ENCODE assay signal across 15 cellular contexts in the genomic region with DNA sequence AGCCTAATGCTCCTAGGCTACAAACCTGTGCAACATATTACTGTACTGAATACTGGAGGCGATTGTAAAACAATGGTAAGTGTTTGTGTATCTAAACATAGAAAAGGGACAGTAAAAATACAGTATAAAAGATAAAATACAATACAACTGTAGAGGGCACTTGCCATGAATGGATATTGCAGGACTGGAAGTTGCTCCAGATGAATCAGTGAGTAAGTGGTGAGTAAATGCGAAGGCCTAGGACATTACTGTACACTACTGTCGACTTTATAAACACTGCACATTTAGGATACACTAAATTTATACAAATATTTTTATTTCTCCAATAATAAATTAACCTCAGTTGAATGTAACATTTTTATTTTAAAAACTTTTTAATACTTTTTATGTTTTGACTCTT.
"Had no signal": no experiment of that assay in that cellular context is flagged by ENCODE, and none has a peak within 500 bp of the region (broad histone marks: within the 10 kb centered on the region; RNA-seq: fewer than 3 reads in every experiment).

No MANE protein-coding gene starts in this region.

- H3K36me3 ChIP-seq: ovary, sigmoid colon, thoracic aorta had no signal

- H3K9me3 ChIP-seq: ovary, sigmoid colon, thoracic aorta had no signal

- H3K4me1 ChIP-seq: sigmoid colon had no signal

- H3K27me3 ChIP-seq: hepatocyte, ovary, sigmoid colon had no signal

- H3K27ac ChIP-seq: hepatocyte, ovary, sigmoid colon, thoracic aorta had no signal

- DNase-seq: activated CD4-positive, alpha-beta T cell treated with anti-CD3 and anti-CD28 coated beads, Interleukin-2, amount 50 U/mL, for 1 hour; activated naive CD4-positive, alpha-beta T cell treated with anti-CD3 and anti-CD28 coated beads for 36 hours; activated T-cell treated with anti-CD3 and anti-CD28 coated beads for 4 hours; effector memory CD4-positive, alpha-beta T cell; erythroblast; foreskin melanocyte; kidney glomerular epithelial cell; ovary; sigmoid colon; stimulated activated CD4-positive, alpha-beta T cell treated with anti-CD3 and anti-CD28 coated beads, Interleukin-4, amount 100 ng/mL, for 1 hour; stimulated activated CD8-positive, alpha-beta memory T cell treated with anti-CD3 and anti-CD28 coated beads, Interleukin-4, amount 100 ng/mL, for 48 hours; stimulated activated naive CD8-positive, alpha-beta T cell treated with anti-CD3 and anti-CD28 coated beads, Interleukin-15, Interleukin-2, amounts not matched to agents 100 U/mL and 50 U/mL, for 24 hours had no signal

- H3K4me3 ChIP-seq: hepatocyte, ovary, sigmoid colon, thoracic aorta had no signal

- ATAC-seq: activated T-helper 17 cell treated with anti-CD3 and anti-CD28 coated beads, Interleukin-2, amount 50 U/mL, for 72 hours; stimulated activated naive CD8-positive, alpha-beta T cell treated with anti-CD3 and anti-CD28 coated beads, Interleukin-15, Interleukin-2, amounts not matched to agents 100 U/mL and 50 U/mL, for 24 hours had no signal
